ENCODE assay signal across 8 cellular contexts in the genomic region with DNA sequence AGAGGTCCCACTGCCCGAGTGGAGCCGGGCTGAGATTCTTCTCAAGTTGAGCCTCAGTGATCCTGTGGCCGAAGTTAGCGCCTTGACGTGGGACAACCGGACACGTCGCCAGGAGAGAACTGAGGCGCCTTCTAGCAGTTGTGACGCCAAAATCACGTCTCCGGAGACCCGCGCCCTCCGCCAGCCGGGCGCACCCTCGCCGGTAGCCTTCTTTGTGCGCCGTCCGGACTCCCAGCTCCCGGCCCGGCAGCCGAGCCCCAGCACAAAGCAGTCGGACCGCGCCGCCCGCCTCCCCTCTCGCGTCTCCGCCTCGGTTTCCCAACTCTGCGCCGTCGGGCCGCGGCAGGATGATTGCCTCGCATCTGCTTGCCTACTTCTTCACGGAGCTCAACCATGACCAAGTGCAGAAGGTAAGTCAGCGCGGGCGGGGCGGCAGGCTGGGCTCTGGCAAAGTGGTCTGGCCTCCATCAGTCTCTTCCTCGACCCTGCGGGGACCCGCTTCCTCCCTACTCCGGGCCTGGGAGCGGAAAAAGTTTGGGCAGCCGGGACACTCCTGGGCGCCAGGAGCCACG. TPM values are rescaled to one million over a fixed set of nuclear protein-coding genes. Genes with fewer than 3 reads are reported as not detected.
DNase-seq lines count a peak whose midpoint lies in the region; ATAC-seq and TF ChIP-seq lines count a peak whose summit lies in the region.
"Not testable (repeated sequence)": the region's sequence is repeated elsewhere in the genome, so short reads cannot be mapped to it uniquely, and the experiment has no call there.

No MANE protein-coding gene starts in this region.

- intact Hi-C loops in activated naive CD4-positive, alpha-beta T cell treated with anti-CD3 and anti-CD28 coated beads for 36 hours (cut with micrococcal nuclease), result loop anchor here (1.0 to 10.0 kb wide), 10 partner anchors 280 to 1720 kb away; partner anchors contain the start of genes ALMS1, CCDC142, DOK1 and FBXO41
- intact Hi-C loops in esophagus squamous epithelium (cut with DNase I); mucosa of descending colon (cut with DNase I, micrococcal nuclease): not testable (repeated sequence)

- CTCF ChIA-PET in activated naive CD4-positive, alpha-beta T cell treated with anti-CD3 and anti-CD28 coated beads for 36 hours (lab: Charles Lee), result interaction anchor here (0.9 to 5.1 kb wide), 3 partner anchors 14 to 119 kb away, joined by 3 to 37 read pairs (median 5); no protein-coding TSS in a partner anchor

- DNase-seq in DMS53 (lab: John Stamatoyannopoulos, UW) (peak; percentile 82), mucosa of descending colon (peak in 2 of 3 donors; percentile 69 to 75)
- not testable (repeated sequence) for DNase-seq in RWPE2 (ENCODE audit: low spot score); esophagus squamous epithelium (lab: John Stamatoyannopoulos, UW)
- peak; percentile 47 for DNase-seq in activated naive CD4-positive, alpha-beta T cell treated with anti-CD3 and anti-CD28 coated beads for 36 hours
- DNase-seq in stimulated activated CD8-positive, alpha-beta memory T cell treated with anti-CD3 and anti-CD28 coated beads, Interleukin-4, amount 100 ng/mL, for 24 hours (ENCODE audit: low read depth), result peak; percentile 15

- H3K27me3 ChIP-seq in RWPE2 (ENCODE audit: insufficient read depth, poor library complexity, severe bottlenecking), result not testable (repeated sequence)
- H3K27me3 ChIP-seq in esophagus squamous epithelium, result peaks cover 0 to 18% (median 0%) of the 10 kb centered on the region in 4 donors

- ATAC-seq in GM21619 (IDR thresholded peaks at IDR 0.05; ENCODE audit: unreplicated experiment) (peak; percentile 4), HG03442 (IDR thresholded peaks at IDR 0.05; ENCODE audit: unreplicated experiment) (peak; percentile 2), RWPE2 (ENCODE audit: low read depth) (peak; percentile 2), mucosa of descending colon (peak; percentile 3)

- H3K4me3 ChIP-seq in RWPE2 (ENCODE audit: severe bottlenecking) (peak overlapping the region; percentile 54), esophagus squamous epithelium (peak overlapping the region; percentile 51 to 81 (median 65)), mucosa of descending colon (peak overlapping the region; percentile 56)

- not testable (repeated sequence) for TF ChIP-seq POLR2A in esophagus squamous epithelium (IDR thresholded peaks at IDR 0.05)

- 0% methylated on average over 2 of the region's 53 CpGs for WGBS in esophagus squamous epithelium, 2 donors

- not testable (repeated sequence) for H3K9me3 ChIP-seq in RWPE2 (ENCODE audit: severe bottlenecking); esophagus squamous epithelium; mucosa of descending colon

- peaks cover 48% of the 10 kb centered on the region for H3K4me1 Mint-ChIP-seq in activated naive CD4-positive, alpha-beta T cell treated with anti-CD3 and anti-CD28 coated beads for 36 hours (ENCODE audit: low read depth)

- not testable (repeated sequence) for H3K27me3 Mint-ChIP-seq in activated naive CD4-positive, alpha-beta T cell treated with anti-CD3 and anti-CD28 coated beads for 36 hours (ENCODE audit: low read depth)

- H3K36me3 ChIP-seq in RWPE2 (ENCODE audit: low read depth), result peaks cover 11% of the 10 kb centered on the region; the same call in 1 of the 2 replicates
- H3K36me3 ChIP-seq in esophagus squamous epithelium; mucosa of descending colon (ENCODE audit: low read depth): not testable (repeated sequence)

- H3K9me3 Mint-ChIP-seq in activated naive CD4-positive, alpha-beta T cell treated with anti-CD3 and anti-CD28 coated beads for 36 hours, result not testable (repeated sequence)

- H3K27ac Mint-ChIP-seq in activated naive CD4-positive, alpha-beta T cell treated with anti-CD3 and anti-CD28 coated beads for 36 hours, result peak overlapping the region; percentile 86

- H3K36me3 Mint-ChIP-seq in activated naive CD4-positive, alpha-beta T cell treated with anti-CD3 and anti-CD28 coated beads for 36 hours (ENCODE audit: low read depth), result not testable (repeated sequence)

- H3K27ac ChIP-seq in RWPE2 (ENCODE audit: poor library complexity, severe bottlenecking) (peak overlapping the region; percentile 77), esophagus squamous epithelium (peak overlapping the region; percentile 74 to 88 (median 78))

- not testable (repeated sequence) for H3K4me1 ChIP-seq in RWPE2 (ENCODE audit: insufficient read depth, poor library complexity, severe bottlenecking)
- peaks cover 3 to 42% (median 16%) of the 10 kb centered on the region in 3 donors for H3K4me1 ChIP-seq in esophagus squamous epithelium
- peaks cover 15% of the 10 kb centered on the region for H3K4me1 ChIP-seq in mucosa of descending colon (ENCODE audit: low read depth)

- peak overlapping the region; percentile 94 for H3K4me3 Mint-ChIP-seq in activated naive CD4-positive, alpha-beta T cell treated with anti-CD3 and anti-CD28 coated beads for 36 hours

- not testable (repeated sequence) for TF ChIP-seq CTCF in RWPE2 (IDR thresholded peaks at IDR 0.05; ENCODE audit: poor library complexity, severe bottlenecking); esophagus squamous epithelium (IDR thresholded peaks at IDR 0.05); mucosa of descending colon (IDR thresholded peaks at IDR 0.05)

RNA-seq across cellular contexts. Expression of gene HK2, which starts 0.4 kb away (rescaled TPM):
- 10 to 100 TPM; 37.9 to 38.7 TPM for total RNA-seq in activated naive CD4-positive, alpha-beta T cell treated with anti-CD3 and anti-CD28 coated beads for 36 hours
- total RNA-seq in esophagus squamous epithelium (10 to 100 TPM; 11.2 to 45.4 (median 25.1) TPM), mucosa of descending colon (100 to 1,000 TPM; 181 to 317 (median 281) TPM)
